Comparison of ENCODE assay signal across 8 cellular contexts in genomic region chrX:152821145-152821765, GRCh38. TPM values are rescaled to one million over a fixed set of nuclear protein-coding genes. Genes with fewer than 3 reads are reported as not detected.
DNase-seq lines count a peak whose midpoint lies in the region; ATAC-seq and TF ChIP-seq lines count a peak whose summit lies in the region.

No MANE protein-coding gene starts in this region.

- H3K4me1 ChIP-seq in mesendoderm (ENCODE audit: control insufficient read depth, low read depth, low read length), result no peaks in the 10 kb centered on the region

- no peaks in the 10 kb centered on the region for H3K79me2 ChIP-seq in mesendoderm (ENCODE audit: control insufficient read depth, insufficient read depth, low read length)

- TF ChIP-seq CTCF in GM10266 (IDR thresholded peaks at IDR 0.05; ENCODE audit: control insufficient read depth, insufficient read depth, low read depth, missing control alignments) (peak; percentile 37), astrocyte of the cerebellum (IDR thresholded peaks at IDR 0.05; ENCODE audit: low read depth, low read length, missing control alignments) (peak; percentile 58)

- H2BK15ac ChIP-seq in mesendoderm (replicated peaks; ENCODE audit: low read depth), result no peak overlapping the region

- H3K9ac ChIP-seq in mesendoderm (ENCODE audit: low read length), result no peak overlapping the region

- H3K18ac ChIP-seq in mesendoderm (ENCODE audit: low read length), result no peak overlapping the region

- H4K5ac ChIP-seq in mesendoderm (ENCODE audit: low read length), result no peak overlapping the region

- no peak overlapping the region for H3K56ac ChIP-seq in mesendoderm (ENCODE audit: low read length)

- H4K8ac ChIP-seq in mesendoderm (ENCODE audit: low read depth, low read length), result no peak overlapping the region

- H2BK5ac ChIP-seq in mesendoderm (ENCODE audit: low read length), result no peak overlapping the region

- H3K23ac ChIP-seq in mesendoderm (ENCODE audit: low read length), result no peak overlapping the region

- in situ Hi-C loops in ACHN (cut with HindIII; ENCODE audit: low pct_ligation_motif_present, low pct_unique_long_range_greater_than_20kb, low sequenced_read_pairs), result loop anchor here (25.0 kb wide), 1 partner anchor 184 kb away; the partner anchor contains the start of gene GABRQ
- in situ Hi-C loops in astrocyte of the cerebellum (cut with HindIII; ENCODE audit: low sequenced_read_pairs), result no loop called here

- no peak overlapping the region for H2AK5ac ChIP-seq in mesendoderm (ENCODE audit: low read length)

- H3K27me3 ChIP-seq in mesendoderm (ENCODE audit: insufficient read depth, low read length, poor library complexity), result no peaks in the 10 kb centered on the region

- H3K27ac ChIP-seq in mesendoderm (ENCODE audit: low read depth, low read length), result no peak overlapping the region

- H3K79me1 ChIP-seq in mesendoderm (ENCODE audit: low read length), result no peaks in the 10 kb centered on the region

- H3K36me3 ChIP-seq in mesendoderm (ENCODE audit: control insufficient read depth, insufficient read depth, low read length), result no peaks in the 10 kb centered on the region

- no peak overlapping the region for H3K4me2 ChIP-seq in mesendoderm (ENCODE audit: low read length)

- no CpG with 5 or more reads among the region's 3 CpGs for WGBS in mesendoderm (ENCODE audit: extremely low coverage, insufficient coverage, low lambda C conversion rate)

- peak; percentile 34 for DNase-seq in ACHN
- no peak for DNase-seq in GM10266 (ENCODE audit: extremely low spot score)
- DNase-seq in NCI-H1694 treated with DMSO at 0.1 percent for 48 hours (lab: John Stamatoyannopoulos, UW), result peak; percentile 45
- peak; percentile 6 for DNase-seq in astrocyte of the cerebellum (ENCODE audit: low read depth)
- DNase-seq in mesendoderm, result peak; percentile 54
- no peak for DNase-seq in NCI-H1092 treated with DMSO at 0.1 percent for 48 hours (lab: John Stamatoyannopoulos, UW)

- H3K4me3 ChIP-seq in astrocyte of the cerebellum (ENCODE audit: low read depth, low read length) (no peak overlapping the region), mesendoderm (ENCODE audit: low read length) (no peak overlapping the region)

- no peak overlapping the region for H2BK120ac ChIP-seq in mesendoderm (ENCODE audit: low read depth, low read length)

- H3K4ac ChIP-seq in mesendoderm (ENCODE audit: low read depth, low read length), result no peak overlapping the region

- ATAC-seq in HG03025 (IDR thresholded peaks at IDR 0.05; ENCODE audit: low FRiP score, unreplicated experiment) (no peak), GM18873 (IDR thresholded peaks at IDR 0.05; ENCODE audit: low FRiP score, unreplicated experiment) (no peak)

RNA-seq across cellular contexts. Expression of gene CETN2, which starts 9.3 kb away (rescaled TPM):
- polyA plus RNA-seq in mesendoderm (2013, experiment 1 of 2), result 46.6 TPM
- polyA plus RNA-seq in mesendoderm (2013, experiment 2 of 2), result 46.8 TPM

RNA-seq across cellular contexts. Expression of gene NSDHL, which starts 9.6 kb away (rescaled TPM):
- 43.8 TPM for polyA plus RNA-seq in mesendoderm (2013, experiment 1 of 2)
- polyA plus RNA-seq in mesendoderm (2013, experiment 2 of 2), result 43.9 TPM

RNA-seq across cellular contexts. Expression of gene MAGEA6, which starts 51.8 kb away (rescaled TPM):
- not detected for polyA plus RNA-seq in mesendoderm (2013, experiment 1 of 2)
- polyA plus RNA-seq in mesendoderm (2013, experiment 2 of 2), result not detected

Comparison
In these comparisons a context has a peak if more than half of its experiments do, and no peak if none do; other contexts are left out.
1. DNase-seq: peak in ACHN (single experiment), NCI-H1694 treated with DMSO at 0.1 percent for 48 hours (single experiment), astrocyte of the cerebellum (single experiment) and mesendoderm (single experiment); none in GM10266 (single experiment) and NCI-H1092 treated with DMSO at 0.1 percent for 48 hours (single experiment).